In the genomic region with DNA sequence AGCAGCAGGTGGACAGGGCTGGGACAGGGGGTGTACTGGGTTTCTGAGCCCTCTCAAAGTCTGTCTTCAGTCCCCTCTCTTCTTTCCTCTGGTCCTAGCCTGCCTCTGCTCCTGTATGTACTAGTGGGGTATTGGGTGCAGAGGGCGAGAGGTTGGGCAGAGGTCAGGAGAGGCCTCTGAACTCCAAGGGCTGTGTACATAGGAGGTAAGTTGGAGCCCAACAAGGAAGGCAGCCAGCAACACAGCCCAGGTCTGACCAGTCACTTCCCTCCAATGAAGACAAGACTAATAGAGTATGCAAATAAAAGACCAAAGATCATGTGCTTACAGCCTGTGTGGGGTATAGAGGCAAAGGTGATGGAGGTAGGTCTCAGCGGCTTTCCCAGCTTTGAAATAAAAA, we compare ENCODE assay signal across 1 cellular context.
TF ChIP-seq lines count a peak whose summit lies in the region.

A gene (minus strand): TSS at position 90 of the 400 bp plus-strand sequence. CDS start 181 bp downstream, outside the sequence.

TF ChIP-seq in HepG2, 621 proteins besides CTCF, POLR2A, EP300 and RAD21 (continued from another document and continues in another):
- peak; percentile 69 for TF ChIP-seq ZMYM4 (CRISPR knock-in tag; IDR thresholded peaks at IDR 0.05)
- peak; percentile 80 to 90 for TF ChIP-seq NR2F1 (CRISPR knock-in tag; IDR thresholded peaks at IDR 0.05)
- TF ChIP-seq, protein P1, sequence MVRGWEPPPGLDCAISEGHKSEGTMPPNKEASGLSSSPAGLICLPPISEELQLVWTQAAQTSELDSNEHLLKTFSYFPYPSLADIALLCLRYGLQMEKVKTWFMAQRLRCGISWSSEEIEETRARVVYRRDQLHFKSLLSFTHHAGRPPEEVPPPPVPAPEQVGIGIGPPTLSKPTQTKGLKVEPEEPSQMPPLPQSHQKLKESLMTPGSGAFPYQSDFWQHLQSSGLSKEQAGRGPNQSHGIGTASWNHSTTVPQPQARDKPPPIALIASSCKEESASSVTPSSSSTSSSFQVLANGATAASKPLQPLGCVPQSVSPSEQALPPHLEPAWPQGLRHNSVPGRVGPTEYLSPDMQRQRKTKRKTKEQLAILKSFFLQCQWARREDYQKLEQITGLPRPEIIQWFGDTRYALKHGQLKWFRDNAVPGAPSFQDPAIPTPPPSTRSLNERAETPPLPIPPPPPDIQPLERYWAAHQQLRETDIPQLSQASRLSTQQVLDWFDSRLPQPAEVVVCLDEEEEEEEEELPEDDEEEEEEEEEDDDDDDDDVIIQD (CRISPR knock-in tag; IDR thresholded peaks at IDR 0.05; ENCODE audit: low read depth), result peak; percentile 26; the same call in 1 of the 2 replicates
- TF ChIP-seq ZMYM3 (CRISPR knock-in tag; IDR thresholded peaks at IDR 0.05), result 0 out of 2 replicates have a peak, but pooled peaks have one; percentile 20
- TF ChIP-seq ZIK1 (CRISPR knock-in tag; IDR thresholded peaks at IDR 0.05; ENCODE audit: borderline replicate concordance, low read depth), result no peak
- no peak for TF ChIP-seq ZNF12 (CRISPR knock-in tag; IDR thresholded peaks at IDR 0.05)
- TF ChIP-seq, protein P2, sequence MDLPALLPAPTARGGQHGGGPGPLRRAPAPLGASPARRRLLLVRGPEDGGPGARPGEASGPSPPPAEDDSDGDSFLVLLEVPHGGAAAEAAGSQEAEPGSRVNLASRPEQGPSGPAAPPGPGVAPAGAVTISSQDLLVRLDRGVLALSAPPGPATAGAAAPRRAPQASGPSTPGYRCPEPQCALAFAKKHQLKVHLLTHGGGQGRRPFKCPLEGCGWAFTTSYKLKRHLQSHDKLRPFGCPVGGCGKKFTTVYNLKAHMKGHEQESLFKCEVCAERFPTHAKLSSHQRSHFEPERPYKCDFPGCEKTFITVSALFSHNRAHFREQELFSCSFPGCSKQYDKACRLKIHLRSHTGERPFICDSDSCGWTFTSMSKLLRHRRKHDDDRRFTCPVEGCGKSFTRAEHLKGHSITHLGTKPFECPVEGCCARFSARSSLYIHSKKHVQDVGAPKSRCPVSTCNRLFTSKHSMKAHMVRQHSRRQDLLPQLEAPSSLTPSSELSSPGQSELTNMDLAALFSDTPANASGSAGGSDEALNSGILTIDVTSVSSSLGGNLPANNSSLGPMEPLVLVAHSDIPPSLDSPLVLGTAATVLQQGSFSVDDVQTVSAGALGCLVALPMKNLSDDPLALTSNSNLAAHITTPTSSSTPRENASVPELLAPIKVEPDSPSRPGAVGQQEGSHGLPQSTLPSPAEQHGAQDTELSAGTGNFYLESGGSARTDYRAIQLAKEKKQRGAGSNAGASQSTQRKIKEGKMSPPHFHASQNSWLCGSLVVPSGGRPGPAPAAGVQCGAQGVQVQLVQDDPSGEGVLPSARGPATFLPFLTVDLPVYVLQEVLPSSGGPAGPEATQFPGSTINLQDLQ (CRISPR knock-in tag; IDR thresholded peaks at IDR 0.05), result no peak
- TF ChIP-seq DMAP1 (CRISPR knock-in tag; IDR thresholded peaks at IDR 0.05), result 0 out of 2 replicates have a peak, but pooled peaks have one; percentile 20
- TF ChIP-seq, protein P3, sequence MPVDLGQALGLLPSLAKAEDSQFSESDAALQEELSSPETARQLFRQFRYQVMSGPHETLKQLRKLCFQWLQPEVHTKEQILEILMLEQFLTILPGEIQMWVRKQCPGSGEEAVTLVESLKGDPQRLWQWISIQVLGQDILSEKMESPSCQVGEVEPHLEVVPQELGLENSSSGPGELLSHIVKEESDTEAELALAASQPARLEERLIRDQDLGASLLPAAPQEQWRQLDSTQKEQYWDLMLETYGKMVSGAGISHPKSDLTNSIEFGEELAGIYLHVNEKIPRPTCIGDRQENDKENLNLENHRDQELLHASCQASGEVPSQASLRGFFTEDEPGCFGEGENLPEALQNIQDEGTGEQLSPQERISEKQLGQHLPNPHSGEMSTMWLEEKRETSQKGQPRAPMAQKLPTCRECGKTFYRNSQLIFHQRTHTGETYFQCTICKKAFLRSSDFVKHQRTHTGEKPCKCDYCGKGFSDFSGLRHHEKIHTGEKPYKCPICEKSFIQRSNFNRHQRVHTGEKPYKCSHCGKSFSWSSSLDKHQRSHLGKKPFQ (CRISPR knock-in tag; IDR thresholded peaks at IDR 0.05; ENCODE audit: insufficient replicate concordance), result no peak
- TF ChIP-seq, protein P4, sequence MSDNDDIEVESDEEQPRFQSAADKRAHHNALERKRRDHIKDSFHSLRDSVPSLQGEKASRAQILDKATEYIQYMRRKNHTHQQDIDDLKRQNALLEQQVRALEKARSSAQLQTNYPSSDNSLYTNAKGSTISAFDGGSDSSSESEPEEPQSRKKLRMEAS (IDR thresholded peaks at IDR 0.05), result 0 out of 2 replicates have a peak, but pooled peaks have one; percentile 19
- TF ChIP-seq, protein P5, sequence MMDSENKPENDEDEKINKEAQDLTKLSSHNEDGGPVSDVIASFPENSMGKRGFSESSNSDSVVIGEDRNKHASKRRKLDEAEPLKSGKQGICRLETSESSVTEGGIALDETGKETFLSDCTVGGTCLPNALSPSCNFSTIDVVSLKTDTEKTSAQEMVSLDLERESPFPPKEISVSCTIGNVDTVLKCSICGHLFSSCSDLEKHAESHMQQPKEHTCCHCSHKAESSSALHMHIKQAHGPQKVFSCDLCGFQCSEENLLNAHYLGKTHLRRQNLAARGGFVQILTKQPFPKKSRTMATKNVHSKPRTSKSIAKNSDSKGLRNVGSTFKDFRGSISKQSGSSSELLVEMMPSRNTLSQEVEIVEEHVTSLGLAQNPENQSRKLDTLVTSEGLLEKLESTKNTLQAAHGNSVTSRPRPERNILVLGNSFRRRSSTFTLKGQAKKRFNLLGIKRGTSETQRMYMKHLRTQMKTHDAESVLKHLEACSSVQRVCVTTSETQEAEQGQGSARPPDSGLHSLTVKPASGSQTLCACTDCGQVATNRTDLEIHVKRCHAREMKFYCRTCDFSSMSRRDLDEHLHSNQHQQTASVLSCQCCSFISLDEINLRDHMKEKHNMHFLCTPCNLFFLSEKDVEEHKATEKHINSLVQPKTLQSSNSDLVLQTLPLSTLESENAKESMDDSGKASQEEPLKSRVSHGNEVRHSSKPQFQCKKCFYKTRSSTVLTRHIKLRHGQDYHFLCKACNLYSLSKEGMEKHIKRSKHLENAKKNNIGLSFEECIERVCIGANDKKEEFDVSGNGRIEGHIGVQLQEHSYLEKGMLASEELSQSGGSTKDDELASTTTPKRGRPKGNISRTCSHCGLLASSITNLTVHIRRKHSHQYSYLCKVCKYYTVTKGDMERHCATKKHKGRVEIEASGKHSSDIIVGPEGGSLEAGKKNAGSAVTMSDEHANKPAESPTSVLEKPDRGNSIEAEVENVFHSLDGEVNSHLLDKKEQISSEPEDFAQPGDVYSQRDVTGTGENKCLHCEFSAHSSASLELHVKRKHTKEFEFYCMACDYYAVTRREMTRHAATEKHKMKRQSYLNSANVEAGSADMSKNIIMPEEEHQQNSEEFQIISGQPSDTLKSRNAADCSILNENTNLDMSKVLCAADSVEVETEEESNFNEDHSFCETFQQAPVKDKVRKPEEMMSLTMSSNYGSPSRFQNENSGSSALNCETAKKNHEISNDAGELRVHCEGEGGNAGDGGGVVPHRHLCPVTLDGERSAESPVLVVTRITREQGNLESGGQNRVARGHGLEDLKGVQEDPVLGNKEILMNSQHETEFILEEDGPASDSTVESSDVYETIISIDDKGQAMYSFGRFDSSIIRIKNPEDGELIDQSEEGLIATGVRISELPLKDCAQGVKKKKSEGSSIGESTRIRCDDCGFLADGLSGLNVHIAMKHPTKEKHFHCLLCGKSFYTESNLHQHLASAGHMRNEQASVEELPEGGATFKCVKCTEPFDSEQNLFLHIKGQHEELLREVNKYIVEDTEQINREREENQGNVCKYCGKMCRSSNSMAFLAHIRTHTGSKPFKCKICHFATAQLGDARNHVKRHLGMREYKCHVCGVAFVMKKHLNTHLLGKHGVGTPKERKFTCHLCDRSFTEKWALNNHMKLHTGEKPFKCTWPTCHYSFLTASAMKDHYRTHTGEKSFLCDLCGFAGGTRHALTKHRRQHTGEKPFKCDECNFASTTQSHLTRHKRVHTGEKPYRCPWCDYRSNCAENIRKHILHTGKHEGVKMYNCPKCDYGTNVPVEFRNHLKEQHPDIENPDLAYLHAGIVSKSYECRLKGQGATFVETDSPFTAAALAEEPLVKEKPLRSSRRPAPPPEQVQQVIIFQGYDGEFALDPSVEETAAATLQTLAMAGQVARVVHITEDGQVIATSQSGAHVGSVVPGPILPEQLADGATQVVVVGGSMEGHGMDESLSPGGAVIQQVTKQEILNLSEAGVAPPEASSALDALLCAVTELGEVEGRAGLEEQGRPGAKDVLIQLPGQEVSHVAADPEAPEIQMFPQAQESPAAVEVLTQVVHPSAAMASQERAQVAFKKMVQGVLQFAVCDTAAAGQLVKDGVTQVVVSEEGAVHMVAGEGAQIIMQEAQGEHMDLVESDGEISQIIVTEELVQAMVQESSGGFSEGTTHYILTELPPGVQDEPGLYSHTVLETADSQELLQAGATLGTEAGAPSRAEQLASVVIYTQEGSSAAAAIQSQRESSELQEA (CRISPR knock-in tag; IDR thresholded peaks at IDR 0.05; ENCODE audit: not compliant biosample characterization), result no peak
- peak; percentile 75 for TF ChIP-seq FOXA3 (CRISPR knock-in tag; IDR thresholded peaks at IDR 0.05)
- TF ChIP-seq PPARG (CRISPR knock-in tag; conservative IDR thresholded peaks at IDR 0.05), result 0 out of 2 replicates have a peak, but pooled peaks have one; percentile 10
- TF ChIP-seq KDM6A (CRISPR knock-in tag; IDR thresholded peaks at IDR 0.05; ENCODE audit: low read depth), result 0 out of 2 replicates have a peak, but pooled peaks have one; percentile 18
- TF ChIP-seq NR2F6 (IDR thresholded peaks at IDR 0.05), result peak; percentile 82
- peak; percentile 71 for TF ChIP-seq NR2F6 (CRISPR knock-in tag; IDR thresholded peaks at IDR 0.05)
- 0 out of 2 replicates have a peak, but pooled peaks have one; percentile 24 for TF ChIP-seq ZNF124 (CRISPR knock-in tag; IDR thresholded peaks at IDR 0.05)
- TF ChIP-seq RXRB (CRISPR knock-in tag; IDR thresholded peaks at IDR 0.05; ENCODE audit: borderline replicate concordance), result peak; percentile 64; the same call in 1 of the 2 replicates
- no peak for TF ChIP-seq GABPB1 (CRISPR knock-in tag; IDR thresholded peaks at IDR 0.05)
- TF ChIP-seq, protein P6, sequence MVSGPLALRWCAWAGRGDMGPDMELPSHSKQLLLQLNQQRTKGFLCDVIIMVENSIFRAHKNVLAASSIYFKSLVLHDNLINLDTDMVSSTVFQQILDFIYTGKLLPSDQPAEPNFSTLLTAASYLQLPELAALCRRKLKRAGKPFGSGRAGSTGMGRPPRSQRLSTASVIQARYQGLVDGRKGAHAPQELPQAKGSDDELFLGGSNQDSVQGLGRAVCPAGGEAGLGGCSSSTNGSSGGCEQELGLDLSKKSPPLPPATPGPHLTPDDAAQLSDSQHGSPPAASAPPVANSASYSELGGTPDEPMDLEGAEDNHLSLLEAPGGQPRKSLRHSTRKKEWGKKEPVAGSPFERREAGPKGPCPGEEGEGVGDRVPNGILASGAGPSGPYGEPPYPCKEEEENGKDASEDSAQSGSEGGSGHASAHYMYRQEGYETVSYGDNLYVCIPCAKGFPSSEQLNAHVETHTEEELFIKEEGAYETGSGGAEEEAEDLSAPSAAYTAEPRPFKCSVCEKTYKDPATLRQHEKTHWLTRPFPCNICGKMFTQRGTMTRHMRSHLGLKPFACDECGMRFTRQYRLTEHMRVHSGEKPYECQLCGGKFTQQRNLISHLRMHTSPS (CRISPR knock-in tag; IDR thresholded peaks at IDR 0.05; ENCODE audit: low read depth), result no peak
- TF ChIP-seq, protein P7, sequence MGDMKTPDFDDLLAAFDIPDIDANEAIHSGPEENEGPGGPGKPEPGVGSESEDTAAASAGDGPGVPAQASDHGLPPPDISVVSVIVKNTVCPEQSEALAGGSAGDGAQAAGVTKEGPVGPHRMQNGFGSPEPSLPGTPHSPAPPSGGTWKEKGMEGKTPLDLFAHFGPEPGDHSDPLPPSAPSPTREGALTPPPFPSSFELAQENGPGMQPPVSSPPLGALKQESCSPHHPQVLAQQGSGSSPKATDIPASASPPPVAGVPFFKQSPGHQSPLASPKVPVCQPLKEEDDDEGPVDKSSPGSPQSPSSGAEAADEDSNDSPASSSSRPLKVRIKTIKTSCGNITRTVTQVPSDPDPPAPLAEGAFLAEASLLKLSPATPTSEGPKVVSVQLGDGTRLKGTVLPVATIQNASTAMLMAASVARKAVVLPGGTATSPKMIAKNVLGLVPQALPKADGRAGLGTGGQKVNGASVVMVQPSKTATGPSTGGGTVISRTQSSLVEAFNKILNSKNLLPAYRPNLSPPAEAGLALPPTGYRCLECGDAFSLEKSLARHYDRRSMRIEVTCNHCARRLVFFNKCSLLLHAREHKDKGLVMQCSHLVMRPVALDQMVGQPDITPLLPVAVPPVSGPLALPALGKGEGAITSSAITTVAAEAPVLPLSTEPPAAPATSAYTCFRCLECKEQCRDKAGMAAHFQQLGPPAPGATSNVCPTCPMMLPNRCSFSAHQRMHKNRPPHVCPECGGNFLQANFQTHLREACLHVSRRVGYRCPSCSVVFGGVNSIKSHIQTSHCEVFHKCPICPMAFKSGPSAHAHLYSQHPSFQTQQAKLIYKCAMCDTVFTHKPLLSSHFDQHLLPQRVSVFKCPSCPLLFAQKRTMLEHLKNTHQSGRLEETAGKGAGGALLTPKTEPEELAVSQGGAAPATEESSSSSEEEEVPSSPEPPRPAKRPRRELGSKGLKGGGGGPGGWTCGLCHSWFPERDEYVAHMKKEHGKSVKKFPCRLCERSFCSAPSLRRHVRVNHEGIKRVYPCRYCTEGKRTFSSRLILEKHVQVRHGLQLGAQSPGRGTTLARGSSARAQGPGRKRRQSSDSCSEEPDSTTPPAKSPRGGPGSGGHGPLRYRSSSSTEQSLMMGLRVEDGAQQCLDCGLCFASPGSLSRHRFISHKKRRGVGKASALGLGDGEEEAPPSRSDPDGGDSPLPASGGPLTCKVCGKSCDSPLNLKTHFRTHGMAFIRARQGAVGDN (CRISPR knock-in tag; IDR thresholded peaks at IDR 0.05), result peak; percentile 19; the same call in 1 of the 2 replicates
- 0 out of 2 replicates have a peak, but pooled peaks have one; percentile 39 for TF ChIP-seq ZMYM2 (CRISPR knock-in tag; IDR thresholded peaks at IDR 0.05)
- TF ChIP-seq, protein P8, sequence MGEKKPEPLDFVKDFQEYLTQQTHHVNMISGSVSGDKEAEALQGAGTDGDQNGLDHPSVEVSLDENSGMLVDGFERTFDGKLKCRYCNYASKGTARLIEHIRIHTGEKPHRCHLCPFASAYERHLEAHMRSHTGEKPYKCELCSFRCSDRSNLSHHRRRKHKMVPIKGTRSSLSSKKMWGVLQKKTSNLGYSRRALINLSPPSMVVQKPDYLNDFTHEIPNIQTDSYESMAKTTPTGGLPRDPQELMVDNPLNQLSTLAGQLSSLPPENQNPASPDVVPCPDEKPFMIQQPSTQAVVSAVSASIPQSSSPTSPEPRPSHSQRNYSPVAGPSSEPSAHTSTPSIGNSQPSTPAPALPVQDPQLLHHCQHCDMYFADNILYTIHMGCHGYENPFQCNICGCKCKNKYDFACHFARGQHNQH (CRISPR knock-in tag; IDR thresholded peaks at IDR 0.05), result no peak
- peak; percentile 89 for TF ChIP-seq NR2F2 (IDR thresholded peaks at IDR 0.05; ENCODE audit: borderline replicate concordance, low read depth)
- TF ChIP-seq ZNF17 (CRISPR knock-in tag; IDR thresholded peaks at IDR 0.05), result no peak
- no peak for TF ChIP-seq ZNF557 (CRISPR knock-in tag; IDR thresholded peaks at IDR 0.05)
- TF ChIP-seq NR2C2 (CRISPR knock-in tag; IDR thresholded peaks at IDR 0.05; ENCODE audit: borderline replicate concordance), result peak; percentile 48; the same call in 1 of the 2 replicates
- TF ChIP-seq SNAPC2 (CRISPR knock-in tag; IDR thresholded peaks at IDR 0.05), result no peak
- TF ChIP-seq SSRP1 (CRISPR knock-in tag; IDR thresholded peaks at IDR 0.05), result no peak
- peak; percentile 23 for TF ChIP-seq SKI (IDR thresholded peaks at IDR 0.05; ENCODE audit: partially characterized antibody)
- peak; percentile 17 for TF ChIP-seq ASH2L (IDR thresholded peaks at IDR 0.05; ENCODE audit: insufficient read length, low read depth, low read length)
